Comparison of ENCODE assay signal across 8 cellular contexts in genomic region chr2:203782262-203782976, GRCh38.
DNase-seq lines count a peak whose midpoint lies in the region; ATAC-seq, FAIRE-seq and TF ChIP-seq lines count a peak whose summit lies in the region.

No MANE protein-coding gene starts in this region.

- DNase-seq in NCI-H524 (lab: John Stamatoyannopoulos, UW): peak; percentile 1 to 61
- DNase-seq in NCI-H524 treated with DMSO at 0.1 percent for 48 hours (lab: John Stamatoyannopoulos, UW): no peak
- DNase-seq in Peyer's patch: peak in 1 of 3 donors; percentile 67
- peak; percentile 67 to 85 for DNase-seq in foreskin keratinocyte
- peak in 3 of 6 donors; percentile 30 to 61 (median 38) for DNase-seq in pancreas
- peak; percentile 67 for DNase-seq in urothelium cell line (ENCODE audit: low spot score)

- H3K27ac ChIP-seq in Peyer's patch: no peak overlapping the region
- H3K27ac ChIP-seq in foreskin keratinocyte: no peak overlapping the region
- no peak overlapping the region for H3K27ac ChIP-seq in pancreas

- no peaks in the 10 kb centered on the region for H3K36me3 ChIP-seq in Peyer's patch
- H3K36me3 ChIP-seq in pancreas: no peaks in the 10 kb centered on the region

- H3K9me3 Mint-ChIP-seq in activated T-helper 17 cell treated with anti-CD3 and anti-CD28 coated beads, Interleukin-2, amount 50 U/mL, for 72 hours: peaks cover 4% of the 10 kb centered on the region

- H3K4me3 ChIP-seq in Peyer's patch: no peak overlapping the region
- H3K4me3 ChIP-seq in pancreas: no peak overlapping the region

- FAIRE-seq in pancreas (lab: Jason Lieb, UNC) (no peak), urothelium cell line (lab: Jason Lieb, UNC) (no peak)

- H3K4me1 ChIP-seq in Peyer's patch (peaks cover 0 to 19% (median 0%) of the 10 kb centered on the region in 4 donors), foreskin keratinocyte (peaks cover 4% of the 10 kb centered on the region), pancreas (no peaks in the 10 kb centered on the region)

- intact Hi-C loops in pancreas (cut with DNase I): no loop called here

- H3K27me3 Mint-ChIP-seq in activated T-helper 17 cell treated with anti-CD3 and anti-CD28 coated beads, Interleukin-2, amount 50 U/mL, for 72 hours: no peaks in the 10 kb centered on the region

- H3K9me3 ChIP-seq in Peyer's patch (no peaks in the 10 kb centered on the region), pancreas (no peaks in the 10 kb centered on the region)

- H3K4me3 Mint-ChIP-seq in activated T-helper 17 cell treated with anti-CD3 and anti-CD28 coated beads, Interleukin-2, amount 50 U/mL, for 72 hours: peak overlapping the region; percentile 52

- TF ChIP-seq POLR2A in Peyer's patch (IDR thresholded peaks at IDR 0.05): no peak

- TF ChIP-seq CTCF in Peyer's patch (IDR thresholded peaks at IDR 0.05) (peak in 5 of 6 experiments; percentile 14 to 75 (median 63)), foreskin keratinocyte (conservative IDR thresholded peaks at IDR 0.05) (peak; percentile 88), pancreas (IDR thresholded peaks at IDR 0.05) (peak; percentile 39 to 54 (median 52))

- 44 to 48% methylated on average over 5 of the region's 5 CpGs for WGBS in pancreas, 2 donors

- H3K27me3 ChIP-seq in Peyer's patch (no peaks in the 10 kb centered on the region), foreskin keratinocyte (no peaks in the 10 kb centered on the region), pancreas (no peaks in the 10 kb centered on the region)

- no peaks in the 10 kb centered on the region for H3K36me3 Mint-ChIP-seq in activated T-helper 17 cell treated with anti-CD3 and anti-CD28 coated beads, Interleukin-2, amount 50 U/mL, for 72 hours (ENCODE audit: low read depth)

- peaks cover 28% of the 10 kb centered on the region for H3K4me1 Mint-ChIP-seq in activated T-helper 17 cell treated with anti-CD3 and anti-CD28 coated beads, Interleukin-2, amount 50 U/mL, for 72 hours

- peak; percentile 61 for ATAC-seq in HG03342 (IDR thresholded peaks at IDR 0.05; ENCODE audit: unreplicated experiment)
- peak; percentile 95 for ATAC-seq in activated T-helper 17 cell treated with anti-CD3 and anti-CD28 coated beads, Interleukin-2, amount 50 U/mL, for 72 hours (replicated peaks)
- ATAC-seq in foreskin keratinocyte: peak; percentile 99
- ATAC-seq in pancreas: peak; percentile 76 to 94 (median 92)

- peak overlapping the region; percentile 88 for H3K27ac Mint-ChIP-seq in activated T-helper 17 cell treated with anti-CD3 and anti-CD28 coated beads, Interleukin-2, amount 50 U/mL, for 72 hours
